In the genomic region with DNA sequence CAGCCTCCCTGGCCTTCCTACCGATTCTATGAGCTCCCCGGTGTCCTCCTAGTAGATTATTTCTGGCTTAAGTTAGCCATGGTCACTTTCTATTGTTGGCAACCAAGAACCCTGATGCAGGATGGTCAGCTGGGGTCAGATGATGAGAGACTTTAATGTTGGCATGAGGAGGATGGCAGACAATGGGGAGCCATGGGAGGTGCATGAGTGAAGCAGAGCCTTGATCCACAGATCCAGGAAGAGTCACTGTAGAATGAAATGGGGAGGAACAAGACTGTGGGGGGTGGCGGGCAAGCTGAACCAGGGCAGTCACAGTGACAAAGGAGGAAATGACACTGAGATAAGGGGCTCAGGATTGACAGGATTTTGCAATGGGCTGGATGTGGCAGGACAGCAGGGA, we compare ENCODE assay signal across 19 cellular contexts.
"Had no signal": no experiment of that assay in that cellular context is flagged by ENCODE, and none has a peak within 500 bp of the region (broad histone marks: within the 10 kb centered on the region; RNA-seq: fewer than 3 reads in every experiment).

No MANE protein-coding gene starts in this region.

- H3K27me3 ChIP-seq: body of pancreas, ovary, right lobe of liver, transverse colon, vagina had no signal

- H3K27ac ChIP-seq: body of pancreas, lower lobe of right lung, ovary, right lobe of liver, transverse colon, vagina, VCaP had no signal

- H3K9me3 ChIP-seq: body of pancreas, lower lobe of right lung, ovary, right lobe of liver, transverse colon, vagina had no signal

- H3K36me3 Mint-ChIP-seq: activated naive CD4-positive, alpha-beta T cell treated with anti-CD3 and anti-CD28 coated beads, Interleukin-2, amount 50 U/mL, for 72 hours; mesothelial cell of epicardium had no signal

- H3K4me1 Mint-ChIP-seq: mesothelial cell of epicardium had no signal

- H3K4me1 ChIP-seq: body of pancreas, lower lobe of right lung, right lobe of liver, transverse colon, vagina had no signal

- H3K4me3 ChIP-seq: body of pancreas, lower lobe of right lung, ovary, right lobe of liver, transverse colon, vagina had no signal

- H3K4me3 Mint-ChIP-seq: activated CD8-positive, alpha-beta T cell treated with anti-CD3 and anti-CD28 coated beads for 36 hours; activated T-cell treated with anti-CD3 and anti-CD28 coated beads, Interleukin-2, amount 50 U/mL, for 4 hours; mesothelial cell of epicardium; neural crest cell had no signal

- FAIRE-seq: colon, islet of Langerhans had no signal

- DNase-seq: activated CD8-positive, alpha-beta T cell treated with anti-CD3 and anti-CD28 coated beads for 36 hours; activated gamma-delta T cell; activated T-cell treated with anti-CD3 and anti-CD28 coated beads, Interleukin-2, amount 50 U/mL, for 4 hours; body of pancreas; caudate nucleus; left colon; lower lobe of right lung; ovary; right lobe of liver; stimulated activated naive CD8-positive, alpha-beta T cell treated with anti-CD3 and anti-CD28 coated beads, Interleukin-15, Interleukin-2, amounts not matched to agents 100 U/mL and 50 U/mL, for 24 hours; transverse colon had no signal

- H3K36me3 ChIP-seq: lower lobe of right lung, ovary, right lobe of liver, transverse colon, vagina had no signal

- H3K27ac Mint-ChIP-seq: activated CD8-positive, alpha-beta T cell treated with anti-CD3 and anti-CD28 coated beads for 36 hours; activated naive CD4-positive, alpha-beta T cell treated with anti-CD3 and anti-CD28 coated beads, Interleukin-2, amount 50 U/mL, for 72 hours; mesothelial cell of epicardium had no signal

- ATAC-seq: activated CD8-positive, alpha-beta T cell treated with anti-CD3 and anti-CD28 coated beads for 36 hours; activated naive CD4-positive, alpha-beta T cell treated with anti-CD3 and anti-CD28 coated beads, Interleukin-2, amount 50 U/mL, for 72 hours; activated T-cell treated with anti-CD3 and anti-CD28 coated beads, Interleukin-2, amount 50 U/mL, for 4 hours; body of pancreas; esophagus mucosa; left colon; lower lobe of right lung; right lobe of liver; stimulated activated naive CD8-positive, alpha-beta T cell treated with anti-CD3 and anti-CD28 coated beads, Interleukin-15, Interleukin-2, amounts not matched to agents 100 U/mL and 50 U/mL, for 24 hours had no signal

- H3K9me3 Mint-ChIP-seq: activated T-cell treated with anti-CD3 and anti-CD28 coated beads, Interleukin-2, amount 50 U/mL, for 4 hours; neural crest cell had no signal
